Comparison of ENCODE assay signal across 1 cellular context in the genomic region with DNA sequence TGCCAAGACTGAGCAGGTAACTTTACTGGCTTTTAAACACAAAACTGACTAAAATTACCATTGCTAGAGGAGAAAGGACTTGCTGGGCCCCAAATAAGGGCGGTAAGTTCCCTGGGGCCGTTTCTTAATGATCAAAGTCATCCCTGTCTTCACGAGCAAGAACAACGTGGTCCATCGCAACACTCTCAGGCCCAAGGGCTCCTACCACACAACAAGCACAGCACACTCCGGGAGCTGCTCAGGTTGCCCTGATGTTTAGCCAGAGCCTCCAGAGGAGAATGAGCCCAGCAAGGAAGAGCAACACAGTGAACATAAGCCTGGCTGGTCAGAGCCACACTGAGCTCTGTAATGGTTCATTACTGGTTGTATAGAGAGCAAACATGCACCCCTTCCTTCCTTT.
TF ChIP-seq lines count a peak whose summit lies in the region.

No MANE protein-coding gene starts in this region.

TF ChIP-seq in GM23338, 12 proteins besides CTCF, POLR2A, EP300 and RAD21 (continued from another document):
- TF ChIP-seq, protein P1, sequence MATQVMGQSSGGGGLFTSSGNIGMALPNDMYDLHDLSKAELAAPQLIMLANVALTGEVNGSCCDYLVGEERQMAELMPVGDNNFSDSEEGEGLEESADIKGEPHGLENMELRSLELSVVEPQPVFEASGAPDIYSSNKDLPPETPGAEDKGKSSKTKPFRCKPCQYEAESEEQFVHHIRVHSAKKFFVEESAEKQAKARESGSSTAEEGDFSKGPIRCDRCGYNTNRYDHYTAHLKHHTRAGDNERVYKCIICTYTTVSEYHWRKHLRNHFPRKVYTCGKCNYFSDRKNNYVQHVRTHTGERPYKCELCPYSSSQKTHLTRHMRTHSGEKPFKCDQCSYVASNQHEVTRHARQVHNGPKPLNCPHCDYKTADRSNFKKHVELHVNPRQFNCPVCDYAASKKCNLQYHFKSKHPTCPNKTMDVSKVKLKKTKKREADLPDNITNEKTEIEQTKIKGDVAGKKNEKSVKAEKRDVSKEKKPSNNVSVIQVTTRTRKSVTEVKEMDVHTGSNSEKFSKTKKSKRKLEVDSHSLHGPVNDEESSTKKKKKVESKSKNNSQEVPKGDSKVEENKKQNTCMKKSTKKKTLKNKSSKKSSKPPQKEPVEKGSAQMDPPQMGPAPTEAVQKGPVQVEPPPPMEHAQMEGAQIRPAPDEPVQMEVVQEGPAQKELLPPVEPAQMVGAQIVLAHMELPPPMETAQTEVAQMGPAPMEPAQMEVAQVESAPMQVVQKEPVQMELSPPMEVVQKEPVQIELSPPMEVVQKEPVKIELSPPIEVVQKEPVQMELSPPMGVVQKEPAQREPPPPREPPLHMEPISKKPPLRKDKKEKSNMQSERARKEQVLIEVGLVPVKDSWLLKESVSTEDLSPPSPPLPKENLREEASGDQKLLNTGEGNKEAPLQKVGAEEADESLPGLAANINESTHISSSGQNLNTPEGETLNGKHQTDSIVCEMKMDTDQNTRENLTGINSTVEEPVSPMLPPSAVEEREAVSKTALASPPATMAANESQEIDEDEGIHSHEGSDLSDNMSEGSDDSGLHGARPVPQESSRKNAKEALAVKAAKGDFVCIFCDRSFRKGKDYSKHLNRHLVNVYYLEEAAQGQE (IDR thresholded peaks at IDR 0.05; ENCODE audit: unreplicated experiment): no peak
- TF ChIP-seq EZH2phosphoT487 (IDR thresholded peaks at IDR 0.05; ENCODE audit: unreplicated experiment): no peak
- no peak for TF ChIP-seq ZNF331 (CRISPR knock-in tag; IDR thresholded peaks at IDR 0.05; ENCODE audit: low read depth)
- no peak for TF ChIP-seq EZH2 (IDR thresholded peaks at IDR 0.05; ENCODE audit: low read depth, unreplicated experiment)
- TF ChIP-seq CREB1 (CRISPR knock-in tag; IDR thresholded peaks at IDR 0.05; ENCODE audit: low read depth): no peak
